Comparison of ENCODE assay signal across 11 cellular contexts in the genomic region with DNA sequence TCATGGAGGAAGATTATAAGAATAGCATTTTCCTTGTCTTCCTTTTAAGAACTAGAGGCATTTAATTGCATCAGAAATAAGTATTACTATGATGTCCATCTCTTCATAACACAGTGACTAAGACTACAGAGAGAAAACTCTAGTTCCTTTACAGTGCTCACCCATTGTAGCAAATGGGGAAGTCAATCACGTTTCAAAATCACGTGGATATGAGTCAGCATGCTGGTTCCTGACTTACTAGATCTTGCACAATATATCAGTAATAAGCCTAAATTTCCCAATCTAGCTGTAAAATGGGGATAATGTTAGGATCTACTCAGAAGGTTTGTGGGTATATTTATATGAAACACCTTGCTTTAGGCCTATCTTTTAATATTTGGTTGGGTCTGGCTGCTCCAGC.
DNase-seq lines count a peak whose midpoint lies in the region; ATAC-seq and TF ChIP-seq lines count a peak whose summit lies in the region.
"Had no signal": no experiment of that assay in that cellular context is flagged by ENCODE, and none has a peak within 500 bp of the region (broad histone marks: within the 10 kb centered on the region; RNA-seq: fewer than 3 reads in every experiment).

No MANE protein-coding gene starts in this region.

- no peak overlapping the region for H3K4me3 ChIP-seq in AG10803 (ENCODE audit: low read length)
- H3K4me3 ChIP-seq: BLaER1 had no signal

- no peak for ATAC-seq in HG03460 (IDR thresholded peaks at IDR 0.05; ENCODE audit: unreplicated experiment)
- ATAC-seq in GM18498 (IDR thresholded peaks at IDR 0.05; ENCODE audit: unreplicated experiment), result no peak

- DNase-seq in AG10803 (ENCODE audit: low read depth) (peak; percentile 66), H4 (ENCODE audit: low spot score) (peak; percentile 17), NOMO-1 treated with dmso at 0.1 percent for 144 hours (lab: John Stamatoyannopoulos, UW; ENCODE audit: unreplicated experiment) (peak; percentile 56), fibroblast of gingiva (ENCODE audit: low read depth) (peak; percentile 28), UCSD-AML1 (lab: John Stamatoyannopoulos, UW; ENCODE audit: unreplicated experiment) (no peak)
- DNase-seq in activated CD8-positive, alpha-beta memory T cell treated with anti-CD3 and anti-CD28 coated beads for 24 hours, result no peak
- DNase-seq: NCI-H2227 treated with DMSO at 0.1 percent for 48 hours; stimulated activated CD4-positive, alpha-beta T cell treated with anti-CD3 and anti-CD28 coated beads, Interleukin-4, amount 100 ng/mL, for 24 hours had no signal

- TF ChIP-seq CTCF in AG10803 (conservative IDR thresholded peaks at IDR 0.05; ENCODE audit: low read length), result no peak

Comparison
In these comparisons a context has a peak if more than half of its experiments do, and no peak if none do; other contexts are left out.
1. DNase-seq: peak in AG10803 (single experiment), H4 (single experiment), NOMO-1 treated with dmso at 0.1 percent for 144 hours (single experiment) and fibroblast of gingiva (single experiment); none in activated CD8-positive, alpha-beta memory T cell treated with anti-CD3 and anti-CD28 coated beads for 24 hours (single experiment) and UCSD-AML1 (single experiment).